15 cellular contexts compared by ENCODE assay signal in the genomic region with DNA sequence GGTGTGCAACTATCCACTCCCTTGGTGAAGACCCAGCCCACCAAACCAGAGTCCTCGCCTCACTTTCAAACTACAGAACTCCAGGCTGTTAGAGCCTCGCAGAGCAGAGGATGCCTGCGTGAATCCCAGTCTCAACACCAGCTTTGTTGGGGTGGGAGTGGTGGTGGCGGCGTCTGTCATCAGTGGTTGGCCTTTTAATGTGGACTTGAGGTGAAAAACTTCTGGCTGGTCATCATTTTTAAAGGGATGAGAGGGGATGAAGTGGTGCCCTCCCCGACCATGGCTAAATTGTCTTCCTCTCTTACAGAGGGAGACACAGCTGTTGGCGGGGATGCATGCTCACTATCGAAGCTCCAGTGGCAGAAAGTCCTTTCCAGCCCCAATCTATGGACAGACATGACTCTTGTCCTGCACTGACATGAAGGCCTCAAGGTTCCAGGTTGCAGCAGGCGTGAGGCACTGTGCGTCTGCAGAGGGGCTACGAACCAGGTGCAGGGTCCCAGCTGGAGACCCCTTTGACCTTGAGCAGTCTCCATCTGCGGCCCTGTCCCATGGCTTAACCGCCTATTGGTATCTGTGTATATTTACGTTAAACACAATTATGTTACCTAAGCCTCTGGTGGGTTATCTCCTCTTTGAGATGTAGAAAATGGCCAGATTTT. TPM values are rescaled to one million over a fixed set of nuclear protein-coding genes. Genes with fewer than 3 reads are reported as not detected.
DNase-seq lines count a peak whose midpoint lies in the region; ATAC-seq, FAIRE-seq and TF ChIP-seq lines count a peak whose summit lies in the region.
"Had no signal": no experiment of that assay in that cellular context is flagged by ENCODE, and none has a peak within 500 bp of the region (broad histone marks: within the 10 kb centered on the region; RNA-seq: fewer than 3 reads in every experiment).

No MANE protein-coding gene starts in this region.

- in situ Hi-C loops in GM18951 (cut with MboI; ENCODE audit: low sequenced_read_pairs, unreplicated experiment): no loop called here

- H3K36me3 ChIP-seq in CD8-positive, alpha-beta memory T cell (ENCODE audit: insufficient read depth, low read length): peaks cover 45% of the 10 kb centered on the region
- peaks cover 13 to 92% (median 27%) of the 10 kb centered on the region in 3 experiments for H3K36me3 ChIP-seq in naive thymus-derived CD4-positive, alpha-beta T cell (ENCODE audit: control insufficient read depth in 2 of 3, insufficient read depth in 3 of 3, low read length in 3 of 3)

- no peak overlapping the region for H3K27ac ChIP-seq in CD8-positive, alpha-beta memory T cell (ENCODE audit: low read depth, low read length)
- H3K27ac ChIP-seq in naive thymus-derived CD4-positive, alpha-beta T cell (ENCODE audit: low read depth, low read length): no peak overlapping the region
- H3K27ac ChIP-seq: WERI-Rb-1 had no signal

- H3K9me3 Mint-ChIP-seq in CD8-positive, alpha-beta memory T cell: peaks cover 0 to 7% (median 0%) of the 10 kb centered on the region in 5 donors
- no peaks in the 10 kb centered on the region for H3K9me3 Mint-ChIP-seq in activated T-helper 2 cell treated with anti-CD3 and anti-CD28 coated beads, Interferon-gamma antibody, Interleukin-2, Interleukin-4, amounts not matched to agents 10 μg/mL and 5 μg/mL and 100 μg/mL, durations not matched to agents 14 hours and 24 hours and 36 hours
- no peaks in the 10 kb centered on the region for H3K9me3 Mint-ChIP-seq in naive thymus-derived CD4-positive, alpha-beta T cell

- peaks cover 13 to 92% (median 20%) of the 10 kb centered on the region in 3 donors for H3K36me3 Mint-ChIP-seq in CD8-positive, alpha-beta memory T cell
- peaks cover 89% of the 10 kb centered on the region for H3K36me3 Mint-ChIP-seq in activated T-helper 2 cell treated with anti-CD3 and anti-CD28 coated beads, Interferon-gamma antibody, Interleukin-2, Interleukin-4, amounts not matched to agents 10 μg/mL and 5 μg/mL and 100 μg/mL, durations not matched to agents 14 hours and 24 hours and 36 hours (ENCODE audit: low read depth)
- H3K36me3 Mint-ChIP-seq in naive thymus-derived CD4-positive, alpha-beta T cell: peaks cover 12 to 68% (median 30%) of the 10 kb centered on the region in 5 donors

- H3K27me3 ChIP-seq in CD8-positive, alpha-beta memory T cell (ENCODE audit: insufficient read depth, low read length, poor library complexity, severe bottlenecking): no peaks in the 10 kb centered on the region
- H3K27me3 ChIP-seq in naive thymus-derived CD4-positive, alpha-beta T cell (ENCODE audit: control insufficient read depth in 2 of 2, insufficient read depth in 2 of 2, low read length in 2 of 2): no peaks in the 10 kb centered on the region

- CTCF ChIA-PET in CD8-positive, alpha-beta memory T cell (lab: Charles Lee): interaction anchor here (0.8 to 1.4 kb wide), 4 partner anchors 20 to 207 kb away, joined by 3 read pairs; no protein-coding TSS in a partner anchor
- CTCF ChIA-PET in naive thymus-derived CD4-positive, alpha-beta T cell (lab: Charles Lee): interaction anchor here (1.2 kb wide), 1 partner anchor 208 kb away, joined by 3 read pairs; no protein-coding TSS in a partner anchor

- no peak for FAIRE-seq in GM19239 (lab: Jason Lieb, UNC)

- H3K4me3 ChIP-seq in CD8-positive, alpha-beta memory T cell (ENCODE audit: low read length): no peak overlapping the region
- no peak overlapping the region for H3K4me3 ChIP-seq in naive thymus-derived CD4-positive, alpha-beta T cell (ENCODE audit: low read length)
- H3K4me3 ChIP-seq: smooth muscle cell, thoracic aorta had no signal

- peaks cover 0 to 7% of the 10 kb centered on the region in 2 donors for H3K27me3 Mint-ChIP-seq in CD8-positive, alpha-beta memory T cell
- H3K27me3 Mint-ChIP-seq in activated T-helper 2 cell treated with anti-CD3 and anti-CD28 coated beads, Interferon-gamma antibody, Interleukin-2, Interleukin-4, amounts not matched to agents 10 μg/mL and 5 μg/mL and 100 μg/mL, durations not matched to agents 14 hours and 24 hours and 36 hours (ENCODE audit: low read depth): no peaks in the 10 kb centered on the region
- H3K27me3 Mint-ChIP-seq in naive thymus-derived CD4-positive, alpha-beta T cell: no peaks in the 10 kb centered on the region

- no peaks in the 10 kb centered on the region for H3K9me3 ChIP-seq in CD8-positive, alpha-beta memory T cell (ENCODE audit: low read length)
- H3K9me3 ChIP-seq in naive thymus-derived CD4-positive, alpha-beta T cell (ENCODE audit: control insufficient read depth in 2 of 3, low read length in 3 of 3): no peaks in the 10 kb centered on the region
- H3K9me3 ChIP-seq: thoracic aorta had no signal

- TF ChIP-seq POLR2A in GM18951 (IDR thresholded peaks at IDR 0.05; ENCODE audit: extremely low read depth, insufficient read depth, insufficient read length): peak; percentile 12

- no peaks in the 10 kb centered on the region for H3K4me1 ChIP-seq in CD8-positive, alpha-beta memory T cell (ENCODE audit: insufficient read depth, low read length)
- no peaks in the 10 kb centered on the region for H3K4me1 ChIP-seq in naive thymus-derived CD4-positive, alpha-beta T cell (ENCODE audit: control insufficient read depth in 2 of 2, insufficient read depth in 2 of 2, low read length in 2 of 2)

- H3K4me1 Mint-ChIP-seq in CD8-positive, alpha-beta memory T cell: peaks cover 0 to 5% (median 4%) of the 10 kb centered on the region in 3 donors
- H3K4me1 Mint-ChIP-seq in activated T-helper 2 cell treated with anti-CD3 and anti-CD28 coated beads, Interferon-gamma antibody, Interleukin-2, Interleukin-4, amounts not matched to agents 10 μg/mL and 5 μg/mL and 100 μg/mL, durations not matched to agents 14 hours and 24 hours and 36 hours (ENCODE audit: low read depth): peaks cover 2% of the 10 kb centered on the region
- peaks cover 0 to 3% (median 0%) of the 10 kb centered on the region in 7 donors for H3K4me1 Mint-ChIP-seq in naive thymus-derived CD4-positive, alpha-beta T cell

- POLR2A ChIA-PET in CD8-positive, alpha-beta memory T cell (lab: Charles Lee): interaction anchor here (2.2 kb wide), 1 partner anchor 105 kb away, joined by 7 read pairs; no protein-coding TSS in a partner anchor
- POLR2A ChIA-PET in naive thymus-derived CD4-positive, alpha-beta T cell (lab: Charles Lee): interaction anchor here (0.8 kb wide), 1 partner anchor 13 kb away, joined by 3 read pairs; no protein-coding TSS in a partner anchor

- no peak for ATAC-seq in naive thymus-derived CD4-positive, alpha-beta T cell
- ATAC-seq in GM18502 (IDR thresholded peaks at IDR 0.05; ENCODE audit: poor library complexity, unreplicated experiment) (no peak), HG03108 (IDR thresholded peaks at IDR 0.05; ENCODE audit: unreplicated experiment) (no peak)

- DNase-seq in CD8-positive, alpha-beta memory T cell: no peak
- no peak for DNase-seq in activated T-helper 2 cell treated with anti-CD3 and anti-CD28 coated beads, Interferon-gamma antibody, Interleukin-2, Interleukin-4, amounts not matched to agents 10 μg/mL and 5 μg/mL and 100 μg/mL, durations not matched to agents 14 hours and 24 hours and 36 hours (ENCODE audit: low spot score)
- no peak for DNase-seq in naive thymus-derived CD4-positive, alpha-beta T cell
- DNase-seq in GM19239 (ENCODE audit: insufficient read length, low spot score): no peak
- DNase-seq in HuH-7.5 (ENCODE audit: low spot score): no peak
- DNase-seq: cerebellar nuclear complex, NCI-H187 treated with DMSO at 0.1 percent for 48 hours, NCI-H82, SIG-M5, WERI-Rb-1 had no signal

- intact Hi-C loops in activated T-helper 2 cell treated with anti-CD3 and anti-CD28 coated beads, Interferon-gamma antibody, Interleukin-2, Interleukin-4, amounts not matched to agents 10 μg/mL and 5 μg/mL and 100 μg/mL, durations not matched to agents 14 hours and 24 hours and 36 hours (cut with micrococcal nuclease): no loop called here
- intact Hi-C loops in naive thymus-derived CD4-positive, alpha-beta T cell (cut with micrococcal nuclease): no loop called here

- H3K27ac Mint-ChIP-seq in CD8-positive, alpha-beta memory T cell: peak overlapping the region in 7 of 8 donors; percentile 26 to 89 (median 66)
- H3K27ac Mint-ChIP-seq in activated T-helper 2 cell treated with anti-CD3 and anti-CD28 coated beads, Interferon-gamma antibody, Interleukin-2, Interleukin-4, amounts not matched to agents 10 μg/mL and 5 μg/mL and 100 μg/mL, durations not matched to agents 14 hours and 24 hours and 36 hours: peak overlapping the region; percentile 17
- H3K27ac Mint-ChIP-seq in naive thymus-derived CD4-positive, alpha-beta T cell: peak overlapping the region in 8 of 9 donors; percentile 28 to 87 (median 54)

- peak overlapping the region in 1 of 7 donors; percentile 45 for H3K4me3 Mint-ChIP-seq in CD8-positive, alpha-beta memory T cell
- H3K4me3 Mint-ChIP-seq in activated T-helper 2 cell treated with anti-CD3 and anti-CD28 coated beads, Interferon-gamma antibody, Interleukin-2, Interleukin-4, amounts not matched to agents 10 μg/mL and 5 μg/mL and 100 μg/mL, durations not matched to agents 14 hours and 24 hours and 36 hours (ENCODE audit: low read depth): no peak overlapping the region
- no peak overlapping the region for H3K4me3 Mint-ChIP-seq in naive thymus-derived CD4-positive, alpha-beta T cell

RNA-seq across cellular contexts. Expression of a gene that starts 54.8 kb away (rescaled TPM):
- total RNA-seq in CD8-positive, alpha-beta memory T cell: 100 to 1,000 TPM; 296 to 299 TPM
- polyA plus RNA-seq in CD8-positive, alpha-beta memory T cell: 325 TPM
- total RNA-seq in activated T-helper 2 cell treated with anti-CD3 and anti-CD28 coated beads, Interferon-gamma antibody, Interleukin-2, Interleukin-4, amounts not matched to agents 10 μg/mL and 5 μg/mL and 100 μg/mL, durations not matched to agents 14 hours and 24 hours and 36 hours: 204 and 206 TPM in 2 replicates
- total RNA-seq in naive thymus-derived CD4-positive, alpha-beta T cell: 100 to 1,000 TPM; 132 to 201 (median 163) TPM
- 100 to 1,000 TPM; 115 to 140 TPM for polyA plus RNA-seq in naive thymus-derived CD4-positive, alpha-beta T cell
